ENCODE assay signal across 9 cellular contexts in genomic region chr11:61541568-61541967, GRCh38. TPM values are rescaled to one million over a fixed set of nuclear protein-coding genes. Genes with fewer than 3 reads are reported as not detected.
A peak's percentile ranks its signal among the peaks of the same experiment; 100 is the strongest.
DNase-seq lines count a peak whose midpoint lies in the region; ATAC-seq and TF ChIP-seq lines count a peak whose summit lies in the region.
"Had no signal": no experiment of that assay in that cellular context is flagged by ENCODE, and none has a peak within 500 bp of the region (broad histone marks: within the 10 kb centered on the region; RNA-seq: fewer than 3 reads in every experiment).

No MANE protein-coding gene starts in this region.

- intact Hi-C loops in posterior cingulate gyrus (cut with DNase I), result no loop called here
- intact Hi-C loops in lower leg skin (cut with DNase I; ENCODE audit: low total_unique reads), result no loop called here

- H3K27ac Mint-ChIP-seq in progenitor cell of endocrine pancreas, result peak overlapping the region; percentile 88

- WGBS in lower leg skin, 2 donors, result 27 to 41% methylated on average over 3 of the region's 3 CpGs

- no peak overlapping the region for H3K4me3 ChIP-seq in lower leg skin (ENCODE audit: low read depth, poor library complexity, severe bottlenecking)

- TF ChIP-seq CTCF in VCaP (conservative IDR thresholded peaks at IDR 0.05) (no peak), progenitor cell of endocrine pancreas (IDR thresholded peaks at IDR 0.05; ENCODE audit: unreplicated experiment) (no peak), lower leg skin (IDR thresholded peaks at IDR 0.05) (no peak)

- ATAC-seq in HG03565 (IDR thresholded peaks at IDR 0.05; ENCODE audit: unreplicated experiment), result no peak

- peaks cover 13% of the 10 kb centered on the region for H3K27me3 Mint-ChIP-seq in progenitor cell of endocrine pancreas

- H3K4me1 Mint-ChIP-seq in progenitor cell of endocrine pancreas (ENCODE audit: low read depth), result peaks cover 9% of the 10 kb centered on the region

- TF ChIP-seq POLR2A in lower leg skin (IDR thresholded peaks at IDR 0.05), result no peak

- no peaks in the 10 kb centered on the region for H3K9me3 Mint-ChIP-seq in progenitor cell of endocrine pancreas (ENCODE audit: low read depth)

- peak; percentile 37 for DNase-seq in GM19238 (ENCODE audit: insufficient read length, low spot score)
- DNase-seq in NCI-H2029 treated with DMSO at 0.1 percent for 48 hours (lab: John Stamatoyannopoulos, UW), result peak; percentile 75
- no peak for DNase-seq in progenitor cell of endocrine pancreas (ENCODE audit: low spot score, unreplicated experiment)
- no peak for DNase-seq in posterior cingulate gyrus
- DNase-seq in lower leg skin (ENCODE audit: low spot score in 2 of 2), result no peak
- DNase-seq: activated CD4-positive, alpha-beta T cell treated with anti-CD3 and anti-CD28 coated beads for 1 hour; mesenchymal stem cell had no signal

- H3K4me3 Mint-ChIP-seq in progenitor cell of endocrine pancreas (ENCODE audit: low read depth), result no peak overlapping the region

- H3K27ac ChIP-seq in VCaP, result peak overlapping the region; percentile 26; the same call in 1 of the 2 replicates

- H3K36me3 Mint-ChIP-seq in progenitor cell of endocrine pancreas (ENCODE audit: insufficient read depth), result no peaks in the 10 kb centered on the region

RNA-seq across cellular contexts. Expression of gene LRRC10B, which starts 33.0 kb away (rescaled TPM):
- total RNA-seq in progenitor cell of endocrine pancreas (1.2 and 2.0 TPM in 2 replicates), lower leg skin (1 to 10 TPM in 3 of 4 donors, under 1 TPM in 1; 0.76 to 2.6 (median 1.9) TPM)

RNA-seq across cellular contexts. Expression of gene SYT7, which starts 39.3 kb away (rescaled TPM):
- total RNA-seq in progenitor cell of endocrine pancreas (10.3 and 11.7 TPM in 2 replicates), lower leg skin (1 to 10 TPM; 1.5 to 7.5 (median 5.1) TPM)

Comparison
In these comparisons a context has a peak if more than half of its experiments do, and no peak if none do; other contexts are left out.
1. DNase-seq: peak in GM19238 (single experiment) and NCI-H2029 treated with DMSO at 0.1 percent for 48 hours (single experiment); none in progenitor cell of endocrine pancreas (single experiment), posterior cingulate gyrus (0 of 10) and lower leg skin (0 of 2).